Comparison of ENCODE assay signal across 7 cellular contexts in genomic region chr9:38024036-38024681, GRCh38. TPM values are rescaled to one million over a fixed set of nuclear protein-coding genes. Genes with fewer than 3 reads are reported as not detected.
DNase-seq lines count a peak whose midpoint lies in the region; ATAC-seq, FAIRE-seq and TF ChIP-seq lines count a peak whose summit lies in the region.

No MANE protein-coding gene starts in this region.

- H3K79me2 ChIP-seq in keratinocyte (ENCODE audit: control insufficient read depth, insufficient read depth, low read length) = peaks cover 69% of the 10 kb centered on the region

- H3K4me2 ChIP-seq in keratinocyte (ENCODE audit: control insufficient read depth, extremely low read depth, insufficient read depth, low read depth, low read length) = peak overlapping the region; percentile 94

- H3K27ac ChIP-seq in keratinocyte (ENCODE audit: control insufficient read depth, insufficient read depth, low read length) (peak overlapping the region; percentile 99), thoracic aorta (peak overlapping the region; percentile 70 to 75)

- no peak for TF ChIP-seq POLR2A in NB4 (IDR thresholded peaks at IDR 0.05; ENCODE audit: extremely low read depth, insufficient read length)

- no peaks in the 10 kb centered on the region for H3K9me3 ChIP-seq in keratinocyte (ENCODE audit: control insufficient read depth, low read depth, low read length)
- H3K9me3 ChIP-seq in thoracic aorta = no peaks in the 10 kb centered on the region

- H3K36me3 ChIP-seq in keratinocyte (ENCODE audit: control insufficient read depth in 2 of 2, extremely low read depth in 1 of 2, insufficient read depth in 2 of 2, low read length in 2 of 2) (peaks cover 2 to 7% of the 10 kb centered on the region in 2 experiments), thoracic aorta (no peaks in the 10 kb centered on the region)

- peak overlapping the region; percentile 81 for H3K9ac ChIP-seq in keratinocyte (ENCODE audit: control insufficient read depth, extremely low read depth, insufficient read depth, low read length)

- H2AFZ ChIP-seq in keratinocyte (ENCODE audit: control insufficient read depth, low read length) = no peak overlapping the region

- H3K4me1 ChIP-seq in keratinocyte (ENCODE audit: control insufficient read depth, extremely low read depth, insufficient read depth, low read length) = peaks cover 81% of the 10 kb centered on the region
- peaks cover 42 to 77% of the 10 kb centered on the region in 2 donors for H3K4me1 ChIP-seq in thoracic aorta (ENCODE audit: control insufficient read depth in 1 of 2, low read depth in 2 of 2)

- dilution Hi-C loops in keratinocyte (cut with MboI; ENCODE audit: extremely low pct_ligation_motif_present, low sequenced_read_pairs) = no loop called here

- TF ChIP-seq CTCF in NB4 (IDR thresholded peaks at IDR 0.05; ENCODE audit: low read depth, low read length) (no peak), keratinocyte (optimal IDR thresholded peaks at IDR 0.05 in 1 of 3, IDR thresholded peaks at IDR 0.05 in 1 of 3, conservative IDR thresholded peaks at IDR 0.05 in 1 of 3; ENCODE audit: extremely low read depth in 1 of 3, insufficient read depth in 2 of 3, low read length in 3 of 3) (no peak), thoracic aorta (IDR thresholded peaks at IDR 0.05) (no peak)

- H3K9me1 ChIP-seq in keratinocyte (ENCODE audit: control insufficient read depth, extremely low read depth, insufficient read depth, low read length) = peaks cover 6% of the 10 kb centered on the region

- DNase-seq in NB4 (ENCODE audit: low read depth) (peak; percentile 86), anterior cingulate cortex (lab: John Stamatoyannopoulos, UW) (peak in 51 of 58 donors; percentile 19 to 86 (median 62)), keratinocyte (ENCODE audit: low read depth, low spot score) (no peak), thoracic aorta (ENCODE audit: low spot score) (no peak), NCI-H1048 (lab: John Stamatoyannopoulos, UW) (no peak), HTR-8/SVneo (ENCODE audit: insufficient read length, low spot score) (no peak)

- no peak for ATAC-seq in thoracic aorta (ENCODE audit: insufficient number of reproducible peaks, low FRiP score, low read depth)
- no peak for ATAC-seq in HG03457 (IDR thresholded peaks at IDR 0.05; ENCODE audit: unreplicated experiment)

- no peak overlapping the region for H3K4me3 ChIP-seq in NB4 (ENCODE audit: low read depth, low read length)
- H3K4me3 ChIP-seq in keratinocyte (ENCODE audit: control insufficient read depth in 2 of 3, extremely low read depth in 1 of 3, insufficient read depth in 2 of 3, low read depth in 1 of 3, low read length in 3 of 3) = peak overlapping the region in 2 of 3 experiments; percentile 50 to 54
- no peak overlapping the region for H3K4me3 ChIP-seq in thoracic aorta

- no peaks in the 10 kb centered on the region for H3K27me3 ChIP-seq in keratinocyte (ENCODE audit: control insufficient read depth, extremely low read depth, insufficient read depth, low read length)
- no peaks in the 10 kb centered on the region for H3K27me3 ChIP-seq in thoracic aorta (replicated peaks; ENCODE audit: insufficient read depth)

- FAIRE-seq in keratinocyte (lab: Jason Lieb, UNC) (peak; percentile 96), HTR-8/SVneo (lab: Jason Lieb, UNC) (no peak)

- no peaks in the 10 kb centered on the region for H4K20me1 ChIP-seq in keratinocyte (ENCODE audit: control insufficient read depth, extremely low read depth, insufficient read depth, low read length)

RNA-seq across cellular contexts. Expression of gene SHB, which starts 44.9 kb away (rescaled TPM):
- polyA plus RNA-seq in keratinocyte = 9.4 to 18.0 TPM (median 10.9 TPM) in 3 replicates
- 10.8 TPM for polyA plus RNA-seq in keratinocyte (2011; ENCODE audit: low read depth)
- polyA plus RNA-seq in keratinocyte (2011; cell fraction: cytosol; rRNA removed) = 9.2 and 13.0 TPM in 2 replicates
- 12.5 and 15.5 TPM in 2 replicates for polyA plus RNA-seq in keratinocyte (2011; cell fraction: nucleus; rRNA removed)
- polyA plus RNA-seq in keratinocyte (2012; ENCODE audit: low replicate concordance) = 19.8 and 20.4 TPM in 2 replicates
- polyA minus RNA-seq in keratinocyte = 11.6 to 24.3 TPM (median 12.2 TPM) in 3 replicates
- 17.5 TPM for polyA minus RNA-seq in keratinocyte (2011; cell fraction: cytosol; rRNA and poly(A)+ RNA removed)
- polyA minus RNA-seq in keratinocyte (2011; cell fraction: nucleus; rRNA and poly(A)+ RNA removed) = 17.8 and 18.4 TPM in 2 replicates
- total RNA-seq in thoracic aorta = 10 to 100 TPM; 41.7 to 57.9 TPM

Comparison
In these comparisons a context has a peak if more than half of its experiments do, and no peak if none do; other contexts are left out.
1. DNase-seq: peak in NB4 (single experiment) and anterior cingulate cortex (51 of 58); none in keratinocyte (single experiment), thoracic aorta (single experiment), NCI-H1048 (single experiment) and HTR-8/SVneo (single experiment).
2. H3K4me3 ChIP-seq: peak in keratinocyte (2 of 3); none in NB4 (single experiment) and thoracic aorta (single experiment).